ENCODE assay signal across 1 cellular context in the genomic region with DNA sequence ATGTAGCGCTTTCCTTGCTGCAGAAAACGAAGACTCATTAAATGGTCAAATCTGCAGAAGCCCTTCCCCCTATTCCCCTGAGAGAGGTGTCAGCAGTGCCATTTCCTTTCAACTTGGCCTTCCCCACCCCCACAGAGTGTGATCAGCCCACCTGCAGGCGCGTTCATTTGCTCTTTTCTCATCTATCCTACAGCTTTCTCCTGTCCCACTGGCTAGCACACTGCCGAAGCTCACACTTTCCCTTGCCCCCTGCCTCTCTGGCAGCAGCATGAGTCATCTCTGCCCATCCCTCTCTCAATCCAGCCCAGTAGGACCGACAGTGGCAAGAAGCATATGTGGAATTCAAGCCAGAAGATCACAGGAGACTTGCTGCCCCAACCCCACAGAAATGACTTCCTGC.
A peak's percentile ranks its signal among the peaks of the same experiment; 100 is the strongest.
TF ChIP-seq lines count a peak whose summit lies in the region.

No MANE protein-coding gene starts in this region.

TF ChIP-seq in WTC11, 78 proteins besides CTCF, POLR2A, EP300 and RAD21 (continued from another document):
- TF ChIP-seq GTF2I (CRISPR knock-in tag; conservative IDR thresholded peaks at IDR 0.05) (no peak), TCF7 (CRISPR knock-in tag; IDR thresholded peaks at IDR 0.05; ENCODE audit: low read depth) (no peak), SOX15 (CRISPR knock-in tag; IDR thresholded peaks at IDR 0.05) (no peak), ETV6 (CRISPR knock-in tag; IDR thresholded peaks at IDR 0.05) (peak; percentile 60; the same call in 1 of the 2 replicates), NFATC4 (CRISPR knock-in tag; IDR thresholded peaks at IDR 0.05) (no peak)
